Comparison of ENCODE assay signal across 10 cellular contexts in genomic region chr17:61250335-61250890, GRCh38.
DNase-seq lines count a peak whose midpoint lies in the region; ATAC-seq and TF ChIP-seq lines count a peak whose summit lies in the region.
"Had no signal": no experiment of that assay in that cellular context is flagged by ENCODE, and none has a peak within 500 bp of the region (broad histone marks: within the 10 kb centered on the region; RNA-seq: fewer than 3 reads in every experiment).

No MANE protein-coding gene starts in this region.

- peak; percentile 77 for DNase-seq in ELR (ENCODE audit: low read depth)
- no peak for DNase-seq in RWPE2 (ENCODE audit: low spot score)
- DNase-seq in esophagus squamous epithelium (lab: John Stamatoyannopoulos, UW) = no peak
- peak; percentile 68 for DNase-seq in renal cortical epithelial cell (ENCODE audit: low read depth)
- DNase-seq in stimulated activated CD4-positive, alpha-beta T cell treated with anti-CD3 and anti-CD28 coated beads, Interleukin-4, amount 100 ng/mL, for 1 hour = no peak
- DNase-seq in testis = no peak
- DNase-seq: NCI-H146 had no signal

- H3K4me3 ChIP-seq in RWPE2 (ENCODE audit: severe bottlenecking) = no peak overlapping the region
- no peak overlapping the region for H3K4me3 ChIP-seq in esophagus squamous epithelium
- H3K4me3 ChIP-seq in testis = no peak overlapping the region
- H3K4me3 ChIP-seq: SK-N-MC had no signal

- peak; percentile 60 for ATAC-seq in RWPE2 (ENCODE audit: low read depth)
- ATAC-seq in HG02840 (IDR thresholded peaks at IDR 0.05; ENCODE audit: low FRiP score, unreplicated experiment) = no peak
- ATAC-seq in HG03045 (IDR thresholded peaks at IDR 0.05; ENCODE audit: unreplicated experiment) = no peak

- TF ChIP-seq POLR2A in esophagus squamous epithelium (IDR thresholded peaks at IDR 0.05) (no peak), testis (IDR thresholded peaks at IDR 0.05) (no peak)

- 57 to 59% methylated on average over 6 of the region's 6 CpGs for WGBS in esophagus squamous epithelium, 2 donors
- WGBS in testis, 2 donors = 59% methylated on average over 6 of the region's 6 CpGs

- TF ChIP-seq CTCF in RWPE2 (IDR thresholded peaks at IDR 0.05; ENCODE audit: poor library complexity, severe bottlenecking) = no peak
- TF ChIP-seq CTCF in esophagus squamous epithelium (IDR thresholded peaks at IDR 0.05) = no peak
- TF ChIP-seq CTCF in testis (IDR thresholded peaks at IDR 0.05) = no peak

- no peaks in the 10 kb centered on the region for H3K36me3 ChIP-seq in RWPE2 (ENCODE audit: low read depth)
- H3K36me3 ChIP-seq in esophagus squamous epithelium = no peaks in the 10 kb centered on the region
- H3K36me3 ChIP-seq in testis (ENCODE audit: low read depth, missing control alignments) = no peaks in the 10 kb centered on the region

- H3K27me3 ChIP-seq in RWPE2 (ENCODE audit: insufficient read depth, poor library complexity, severe bottlenecking) (no peaks in the 10 kb centered on the region), esophagus squamous epithelium (no peaks in the 10 kb centered on the region), testis (no peaks in the 10 kb centered on the region)

- H3K4me1 ChIP-seq in RWPE2 (ENCODE audit: insufficient read depth, poor library complexity, severe bottlenecking) (peaks cover 20% of the 10 kb centered on the region), esophagus squamous epithelium (peaks cover 0 to 57% (median 12%) of the 10 kb centered on the region in 3 donors), testis (peaks cover 46% of the 10 kb centered on the region)

- intact Hi-C loops in esophagus squamous epithelium (cut with DNase I) (no loop called here), testis (cut with DNase I; ENCODE audit: low total_unique reads) (loop anchor here (10.0 kb wide), 1 partner anchor 154 kb away; no protein-coding TSS in a partner anchor)

- no peaks in the 10 kb centered on the region for H3K9me3 ChIP-seq in RWPE2 (ENCODE audit: severe bottlenecking)
- H3K9me3 ChIP-seq in esophagus squamous epithelium = no peaks in the 10 kb centered on the region
- H3K9me3 ChIP-seq in testis = no peaks in the 10 kb centered on the region

- peak overlapping the region; percentile 45 for H3K27ac ChIP-seq in RWPE2 (ENCODE audit: poor library complexity, severe bottlenecking)
- peak overlapping the region in 3 of 4 donors; percentile 75 to 84 (median 83) for H3K27ac ChIP-seq in esophagus squamous epithelium
- H3K27ac ChIP-seq in testis = peak overlapping the region in 1 of 2 donors; percentile 65
- H3K27ac ChIP-seq: SK-N-MC had no signal

Comparison
In these comparisons a context has a peak if more than half of its experiments do, and no peak if none do; other contexts are left out.
1. DNase-seq: peak in ELR (single experiment) and renal cortical epithelial cell (single experiment); none in RWPE2 (single experiment), esophagus squamous epithelium (single experiment), stimulated activated CD4-positive, alpha-beta T cell treated with anti-CD3 and anti-CD28 coated beads, Interleukin-4, amount 100 ng/mL, for 1 hour (single experiment) and testis (single experiment).